Comparison of ENCODE assay signal across 7 cellular contexts in the genomic region with DNA sequence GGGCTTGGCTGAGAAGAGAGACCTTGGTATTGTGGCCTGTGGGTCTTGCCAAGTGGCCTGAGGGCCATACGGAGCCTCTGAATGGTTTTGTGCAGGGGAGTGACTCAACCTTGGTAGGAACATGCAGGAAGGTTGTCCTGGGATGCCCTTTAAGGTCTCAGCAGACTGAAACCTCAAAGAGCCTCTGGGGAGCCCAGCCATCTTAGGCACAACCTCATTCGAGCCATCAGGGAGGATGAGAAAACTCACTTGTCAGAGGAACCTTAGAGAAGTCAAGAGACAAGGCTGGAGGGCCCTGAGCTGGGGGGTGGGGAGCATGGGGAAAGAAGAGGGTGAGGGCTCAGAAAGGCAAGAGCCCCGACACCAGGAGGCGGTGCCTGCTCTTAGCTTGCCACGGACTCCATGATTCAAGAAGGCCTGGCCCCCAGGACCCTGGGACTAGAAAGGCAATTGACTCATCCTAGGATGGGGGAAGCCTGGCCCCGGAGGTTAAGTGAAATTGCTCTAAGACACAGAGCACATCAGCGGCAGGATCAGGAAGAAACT. TPM values are rescaled to one million over a fixed set of nuclear protein-coding genes. Genes with fewer than 3 reads are reported as not detected.
A peak's percentile ranks its signal among the peaks of the same experiment; 100 is the strongest.
DNase-seq lines count a peak whose midpoint lies in the region; ATAC-seq, FAIRE-seq and TF ChIP-seq lines count a peak whose summit lies in the region.

No MANE protein-coding gene starts in this region.

- H3K4me3 Mint-ChIP-seq in H9 (peak overlapping the region; percentile 70 to 82), astrocyte (ENCODE audit: unreplicated experiment) (peak overlapping the region; percentile 79)

- H3K27me3 ChIP-seq in H9 (ENCODE audit: insufficient read depth, low read length) (no peaks in the 10 kb centered on the region), astrocyte (ENCODE audit: insufficient read depth, low read length) (no peaks in the 10 kb centered on the region), keratinocyte (ENCODE audit: control insufficient read depth, extremely low read depth, insufficient read depth, low read length) (no peaks in the 10 kb centered on the region), stomach smooth muscle (ENCODE audit: control insufficient read depth in 1 of 2, insufficient read depth in 2 of 2, low read length in 2 of 2) (no peaks in the 10 kb centered on the region)

- H3K23ac ChIP-seq in H9 (ENCODE audit: insufficient read length, low read depth, low read length): no peak overlapping the region

- peaks cover 6% of the 10 kb centered on the region; the same call in 1 of the 2 replicates for H3K27me3 Mint-ChIP-seq in H9 (ENCODE audit: low read depth)
- no peaks in the 10 kb centered on the region for H3K27me3 Mint-ChIP-seq in astrocyte (ENCODE audit: low read depth, unreplicated experiment)

- no peak overlapping the region for H2BK15ac ChIP-seq in H9 (ENCODE audit: low read depth, low read length)

- dilution Hi-C loops in keratinocyte (cut with MboI; ENCODE audit: extremely low pct_ligation_motif_present, low sequenced_read_pairs): no loop called here

- no peak overlapping the region for H3K27ac ChIP-seq in H9 (ENCODE audit: insufficient read length, low read depth, low read length)
- peak overlapping the region; percentile 4 for H3K27ac ChIP-seq in astrocyte (ENCODE audit: low read depth, low read length)
- H3K27ac ChIP-seq in keratinocyte (ENCODE audit: control insufficient read depth, insufficient read depth, low read length): peak overlapping the region; percentile 90
- peak overlapping the region; percentile 74 for H3K27ac ChIP-seq in stomach smooth muscle (ENCODE audit: low read length)

- peak; percentile 51 for DNase-seq in H9
- peak; percentile 100 for DNase-seq in M059J (ENCODE audit: low read depth)
- peak; percentile 59 for DNase-seq in astrocyte (ENCODE audit: low read depth)
- DNase-seq in keratinocyte (ENCODE audit: low read depth, low spot score): peak; percentile 84
- no peak for DNase-seq in globus pallidus (ENCODE audit: low spot score)

- H3K36me3 Mint-ChIP-seq in H9 (ENCODE audit: insufficient read depth in 1 of 3, low read depth in 3 of 3) (no peaks in the 10 kb centered on the region), astrocyte (ENCODE audit: low read depth, unreplicated experiment) (no peaks in the 10 kb centered on the region)

- no peak overlapping the region for H3K4ac ChIP-seq in H9 (ENCODE audit: low read depth, low read length)

- H3K4me3 ChIP-seq in astrocyte (ENCODE audit: insufficient read depth, low read depth, low read length) (peak overlapping the region; percentile 30), keratinocyte (ENCODE audit: control insufficient read depth in 2 of 3, extremely low read depth in 1 of 3, insufficient read depth in 2 of 3, low read depth in 1 of 3, low read length in 3 of 3) (peak overlapping the region in 2 of 3 experiments; percentile 45 to 74), stomach smooth muscle (ENCODE audit: low read length in 2 of 2) (peak overlapping the region in 1 of 2 donors; percentile 71)

- H3K23me2 ChIP-seq in H9 (ENCODE audit: insufficient read length, low read depth, low read length, poor library complexity, severe bottlenecking): peaks cover 7% of the 10 kb centered on the region

- H4K91ac ChIP-seq in H9 (ENCODE audit: insufficient read length, low read depth, low read length): no peak overlapping the region

- H3K27ac Mint-ChIP-seq in H9 (no peak overlapping the region), astrocyte (ENCODE audit: unreplicated experiment) (peak overlapping the region; percentile 87)

- H2BK20ac ChIP-seq in H9 (ENCODE audit: low read depth, low read length, poor library complexity, severe bottlenecking): no peak overlapping the region

- H3K4me1 Mint-ChIP-seq in H9: peaks cover 43 to 49% of the 10 kb centered on the region in 2 experiments
- peaks cover 24% of the 10 kb centered on the region for H3K4me1 Mint-ChIP-seq in astrocyte (ENCODE audit: low read depth, unreplicated experiment)

- H4K20me1 ChIP-seq in H9 (ENCODE audit: control insufficient read depth, insufficient read depth, insufficient read length) (no peaks in the 10 kb centered on the region), astrocyte (ENCODE audit: insufficient read depth, low read length) (no peaks in the 10 kb centered on the region), keratinocyte (ENCODE audit: control insufficient read depth, extremely low read depth, insufficient read depth, low read length) (peaks cover 3% of the 10 kb centered on the region)

- no peaks in the 10 kb centered on the region; a peak in 1 of 5 replicates for H3K9me3 Mint-ChIP-seq in H9
- H3K9me3 Mint-ChIP-seq in astrocyte (ENCODE audit: unreplicated experiment): no peaks in the 10 kb centered on the region

- H3K79me1 ChIP-seq in H9 (ENCODE audit: insufficient read depth, low read depth, low read length, poor library complexity, severe bottlenecking): no peaks in the 10 kb centered on the region

- peaks cover 4% of the 10 kb centered on the region for H3K9me1 ChIP-seq in keratinocyte (ENCODE audit: control insufficient read depth, extremely low read depth, insufficient read depth, low read length)

- no peak overlapping the region for H3K56ac ChIP-seq in H9 (ENCODE audit: insufficient read length, low read depth, low read length)

- H3K4me1 ChIP-seq in H9 (ENCODE audit: insufficient read depth, low read length): peaks cover 10% of the 10 kb centered on the region; the same call in 1 of the 2 replicates
- peaks cover 30% of the 10 kb centered on the region for H3K4me1 ChIP-seq in astrocyte (ENCODE audit: insufficient read depth, low read length)
- peaks cover 16% of the 10 kb centered on the region for H3K4me1 ChIP-seq in keratinocyte (ENCODE audit: control insufficient read depth, extremely low read depth, insufficient read depth, low read length)
- peaks cover 31% of the 10 kb centered on the region for H3K4me1 ChIP-seq in stomach smooth muscle (ENCODE audit: control insufficient read depth, insufficient read depth, low read length)

- no peak overlapping the region for H2AK5ac ChIP-seq in H9 (ENCODE audit: insufficient read length, low read length)

- no peaks in the 10 kb centered on the region for H3K36me3 ChIP-seq in astrocyte (ENCODE audit: insufficient read depth, low read length)
- H3K36me3 ChIP-seq in keratinocyte (ENCODE audit: control insufficient read depth in 2 of 2, extremely low read depth in 1 of 2, insufficient read depth in 2 of 2, low read length in 2 of 2): no peaks in the 10 kb centered on the region
- no peaks in the 10 kb centered on the region for H3K36me3 ChIP-seq in stomach smooth muscle (ENCODE audit: control insufficient read depth in 2 of 2, insufficient read depth in 2 of 2, low read length in 2 of 2)

- peak; percentile 15 for ATAC-seq in GM18499 (IDR thresholded peaks at IDR 0.05; ENCODE audit: insufficient read depth, unreplicated experiment)

- H3K9me3 ChIP-seq in H9 (ENCODE audit: control insufficient read depth, low read depth, low read length) (no peaks in the 10 kb centered on the region), astrocyte (ENCODE audit: insufficient read depth, low read depth, low read length) (no peaks in the 10 kb centered on the region), keratinocyte (ENCODE audit: control insufficient read depth, low read depth, low read length) (no peaks in the 10 kb centered on the region), stomach smooth muscle (ENCODE audit: control insufficient read depth in 2 of 2, low read length in 2 of 2) (no peaks in the 10 kb centered on the region)

- no peak overlapping the region for H2BK12ac ChIP-seq in H9 (ENCODE audit: insufficient read length, low read depth, low read length)

- no peak overlapping the region for H2BK5ac ChIP-seq in H9 (ENCODE audit: insufficient read length, low read length)

- H3K4me2 ChIP-seq in H9 (ENCODE audit: insufficient read depth, insufficient read length, low read length) (peak overlapping the region; percentile 76), astrocyte (ENCODE audit: low read length) (peak overlapping the region; percentile 85), keratinocyte (ENCODE audit: control insufficient read depth, extremely low read depth, insufficient read depth, low read depth, low read length) (peak overlapping the region; percentile 91)

- peak overlapping the region; percentile 47 for H3K18ac ChIP-seq in H9 (ENCODE audit: insufficient read length, low read depth, low read length)

- H3K9ac ChIP-seq in H9 (ENCODE audit: extremely low read depth, insufficient read length, low read length): no peak overlapping the region
- peak overlapping the region; percentile 64 for H3K9ac ChIP-seq in astrocyte (ENCODE audit: low read length)
- H3K9ac ChIP-seq in keratinocyte (ENCODE audit: control insufficient read depth, extremely low read depth, insufficient read depth, low read length): peak overlapping the region; percentile 84
- peak overlapping the region; percentile 16 to 42 for H3K9ac ChIP-seq in stomach smooth muscle (ENCODE audit: low read length in 2 of 2)

- FAIRE-seq in astrocyte (lab: Jason Lieb, UNC) (no peak), keratinocyte (lab: Jason Lieb, UNC) (peak; percentile 86)

- no peaks in the 10 kb centered on the region for H3K79me2 ChIP-seq in H9 (ENCODE audit: insufficient read depth, low read length)
- no peaks in the 10 kb centered on the region for H3K79me2 ChIP-seq in astrocyte (ENCODE audit: insufficient read depth, low read length)
- no peaks in the 10 kb centered on the region for H3K79me2 ChIP-seq in keratinocyte (ENCODE audit: control insufficient read depth, insufficient read depth, low read length)

- H4K5ac ChIP-seq in H9 (ENCODE audit: insufficient read length, low read depth, low read length): no peak overlapping the region

- H3T11ph ChIP-seq in H9 (ENCODE audit: low read length): no peak overlapping the region

- no peak overlapping the region for H2BK120ac ChIP-seq in H9 (ENCODE audit: low read depth, low read length, poor library complexity, severe bottlenecking)

- no CpG with 5 or more reads among the region's 7 CpGs for WGBS in H9 (ENCODE audit: extremely low coverage, insufficient read length, low lambda C conversion rate)

- peak overlapping the region; percentile 55; the same call in 1 of the 2 replicates for H3K14ac ChIP-seq in H9 (ENCODE audit: insufficient read depth, low read length)

- no peak overlapping the region for H2AFZ ChIP-seq in H9 (ENCODE audit: low read length)
- H2AFZ ChIP-seq in astrocyte (ENCODE audit: low read depth, low read length): peak overlapping the region; percentile 64
- H2AFZ ChIP-seq in keratinocyte (ENCODE audit: control insufficient read depth, low read length): peak overlapping the region; percentile 58

- no peak overlapping the region for H4K8ac ChIP-seq in H9 (replicated peaks; ENCODE audit: insufficient read length, low read depth, low read length)

- TF ChIP-seq CTCF in H9 (conservative IDR thresholded peaks at IDR 0.05) (no peak), astrocyte (IDR thresholded peaks at IDR 0.05; ENCODE audit: insufficient read depth, low read depth, low read length) (no peak), keratinocyte (optimal IDR thresholded peaks at IDR 0.05 in 1 of 3, IDR thresholded peaks at IDR 0.05 in 1 of 3, conservative IDR thresholded peaks at IDR 0.05 in 1 of 3; ENCODE audit: extremely low read depth in 1 of 3, insufficient read depth in 2 of 3, low read length in 3 of 3) (no peak)

RNA-seq across cellular contexts. Expression of a gene that starts 13.0 kb away (rescaled TPM):
- total RNA-seq in H9 (2021) (4.3 and 6.4 TPM in 2 replicates), astrocyte (3,307 and 4,155 TPM in 2 replicates)
- 3,501 and 4,716 TPM in 2 replicates for total RNA-seq in M059J (2014; rRNA removed; shearing (Covaris generic))
- polyA plus RNA-seq in keratinocyte: 408 to 1,278 TPM (median 618 TPM) in 3 replicates
- 24.6 TPM for polyA plus RNA-seq in keratinocyte (2011; ENCODE audit: low read depth)
- polyA plus RNA-seq in keratinocyte (2011; cell fraction: cytosol; rRNA removed): 305 and 602 TPM in 2 replicates
- polyA plus RNA-seq in keratinocyte (2011; cell fraction: nucleus; rRNA removed): 580 and 676 TPM in 2 replicates
- polyA plus RNA-seq in keratinocyte (2012; ENCODE audit: low replicate concordance): 51.1 and 1,172 TPM in 2 replicates
- polyA minus RNA-seq in keratinocyte: 109 to 241 TPM (median 185 TPM) in 3 replicates
- 581 TPM for polyA minus RNA-seq in keratinocyte (2011; cell fraction: cytosol; rRNA and poly(A)+ RNA removed)
- polyA minus RNA-seq in keratinocyte (2011; cell fraction: nucleus; rRNA and poly(A)+ RNA removed): 248 and 253 TPM in 2 replicates

RNA-seq across cellular contexts. Expression of a gene that starts 24.0 kb away (rescaled TPM):
- total RNA-seq in H9 (2021): 0.15 TPM in 1 of 2 replicates, not detected in the other
- 0.17 TPM in 1 of 2 replicates, not detected in the other for total RNA-seq in M059J (2014; rRNA removed; shearing (Covaris generic))
- 0.17 TPM in 1 of 2 replicates, not detected in the other for total RNA-seq in astrocyte
- polyA plus RNA-seq in keratinocyte: 0.04 to 0.17 TPM in 2 of 3 replicates, not detected in the other
- polyA plus RNA-seq in keratinocyte (2011; ENCODE audit: low read depth): 0.24 TPM
- 0.04 and 0.06 TPM in 2 replicates for polyA plus RNA-seq in keratinocyte (2011; cell fraction: cytosol; rRNA removed)
- polyA plus RNA-seq in keratinocyte (2011; cell fraction: nucleus; rRNA removed): not detected in 2 replicates
- polyA plus RNA-seq in keratinocyte (2012; ENCODE audit: low replicate concordance): 0.06 TPM in 1 of 2 replicates, not detected in the other
- not detected in 3 replicates for polyA minus RNA-seq in keratinocyte
- not detected for polyA minus RNA-seq in keratinocyte (2011; cell fraction: cytosol; rRNA and poly(A)+ RNA removed)
- not detected in 2 replicates for polyA minus RNA-seq in keratinocyte (2011; cell fraction: nucleus; rRNA and poly(A)+ RNA removed)

RNA-seq across cellular contexts. Expression of a gene that starts 55.1 kb away (rescaled TPM):
- total RNA-seq in H9 (2021) (23.7 and 29.4 TPM in 2 replicates), astrocyte (74.0 and 75.7 TPM in 2 replicates)
- 6.0 and 19.1 TPM in 2 replicates for total RNA-seq in M059J (2014; rRNA removed; shearing (Covaris generic))
- polyA plus RNA-seq in keratinocyte: 3.9 to 4.2 TPM (median 4.1 TPM) in 3 replicates
- polyA plus RNA-seq in keratinocyte (2011; ENCODE audit: low read depth): 7.2 TPM
- polyA plus RNA-seq in keratinocyte (2011; cell fraction: cytosol; rRNA removed): 3.6 and 5.3 TPM in 2 replicates
- 24.5 and 32.9 TPM in 2 replicates for polyA plus RNA-seq in keratinocyte (2011; cell fraction: nucleus; rRNA removed)
- polyA plus RNA-seq in keratinocyte (2012; ENCODE audit: low replicate concordance): 13.6 and 18.7 TPM in 2 replicates
- polyA minus RNA-seq in keratinocyte: 7.9 to 15.7 TPM (median 10.4 TPM) in 3 replicates
- 8.8 TPM for polyA minus RNA-seq in keratinocyte (2011; cell fraction: cytosol; rRNA and poly(A)+ RNA removed)
- polyA minus RNA-seq in keratinocyte (2011; cell fraction: nucleus; rRNA and poly(A)+ RNA removed): 19.1 and 26.2 TPM in 2 replicates

Comparison
In these comparisons a context has a peak if more than half of its experiments do, and no peak if none do; other contexts are left out.
1. RNA of a gene that starts 13.0 kb away (total RNA-seq): 3,501 to 4,716 TPM in M059J and 3,307 to 4,155 TPM in astrocyte; 4.3 to 6.4 TPM in H9; every median in the first group is over 100 times any median in the second.
2. Peak in every context shown above with its lines, with median percentiles within 50 percentile points of each other: H3K4me2 ChIP-seq.